8 cellular contexts compared by ENCODE assay signal in genomic region chr2:73069855-73070650, GRCh38. TPM values are rescaled to one million over a fixed set of nuclear protein-coding genes. Genes with fewer than 3 reads are reported as not detected.
DNase-seq lines count a peak whose midpoint lies in the region; TF ChIP-seq lines count a peak whose summit lies in the region.

No MANE protein-coding gene starts in this region.

- H3K4me3 ChIP-seq in SJSA1 (peak overlapping the region; percentile 73), esophagus squamous epithelium (peak overlapping the region; percentile 70 to 94 (median 92)), prostate gland (peak overlapping the region; percentile 80 to 82)

- TF ChIP-seq POLR2A in esophagus squamous epithelium (IDR thresholded peaks at IDR 0.05): no peak
- TF ChIP-seq POLR2A in prostate gland (IDR thresholded peaks at IDR 0.05): no peak

- WGBS in esophagus squamous epithelium, 2 donors: 10 to 23% methylated on average over 14 to 24 of the region's 30 CpGs
- 16% methylated on average over 30 of the region's 30 CpGs for WGBS in prostate gland

- DNase-seq in SKM-1 treated with dmso at 0.1 percent for 144 hours (lab: John Stamatoyannopoulos, UW; ENCODE audit: unreplicated experiment) (peak; percentile 4), SKM-1 (lab: John Stamatoyannopoulos, UW; ENCODE audit: unreplicated experiment) (no peak), SJSA1 (ENCODE audit: low read depth in 1 of 2, low spot score in 2 of 2) (peak in 1 of 2 experiments; percentile 18), esophagus squamous epithelium (lab: John Stamatoyannopoulos, UW) (no peak), prostate gland (ENCODE audit: low spot score) (no peak), SHP77 (lab: John Stamatoyannopoulos, UW) (no peak), T-helper 9 cell (no peak), activated gamma-delta T cell (lab: John Stamatoyannopoulos, UW) (no peak)

- no peaks in the 10 kb centered on the region for H3K27me3 ChIP-seq in SJSA1 (replicated peaks)
- no peaks in the 10 kb centered on the region for H3K27me3 ChIP-seq in esophagus squamous epithelium
- H3K27me3 ChIP-seq in prostate gland (replicated peaks; ENCODE audit: insufficient read depth): no peaks in the 10 kb centered on the region

- H3K36me3 ChIP-seq in SJSA1 (peaks cover 13% of the 10 kb centered on the region; the same call in 1 of the 2 replicates), esophagus squamous epithelium (peaks cover 0 to 15% (median 0%) of the 10 kb centered on the region in 3 donors), prostate gland (no peaks in the 10 kb centered on the region)

- H3K4me1 ChIP-seq in SJSA1 (replicated peaks): peaks cover 23% of the 10 kb centered on the region
- H3K4me1 ChIP-seq in esophagus squamous epithelium: peaks cover 15 to 52% (median 31%) of the 10 kb centered on the region in 3 donors
- H3K4me1 ChIP-seq in prostate gland (replicated peaks): peaks cover 2% of the 10 kb centered on the region

- TF ChIP-seq CTCF in esophagus squamous epithelium (IDR thresholded peaks at IDR 0.05): no peak
- no peak for TF ChIP-seq CTCF in prostate gland (IDR thresholded peaks at IDR 0.05)

- intact Hi-C loops in esophagus squamous epithelium (cut with DNase I): no loop called here
- intact Hi-C loops in prostate gland (cut with DNase I): loop anchor here (2.0 to 10.0 kb wide), 2 partner anchors 43 to 175 kb away; partner anchors contain the start of gene RAB11FIP5

- H3K27ac ChIP-seq in SJSA1 (peak overlapping the region; percentile 65), esophagus squamous epithelium (peak overlapping the region; percentile 86 to 97 (median 94)), prostate gland (peak overlapping the region; percentile 76 to 87)

- H3K9me3 ChIP-seq in SJSA1 (replicated peaks): no peaks in the 10 kb centered on the region
- no peaks in the 10 kb centered on the region for H3K9me3 ChIP-seq in esophagus squamous epithelium
- H3K9me3 ChIP-seq in prostate gland: no peaks in the 10 kb centered on the region

RNA-seq across cellular contexts. Expression of gene SFXN5, which starts 1.5 kb away (rescaled TPM):
- 8.2 and 13.3 TPM in 2 replicates for total RNA-seq in SJSA1 (2014; rRNA removed; shearing (Covaris generic))
- total RNA-seq in esophagus squamous epithelium (10 to 100 TPM in 3 of 4 donors, 1 to 10 TPM in 1; 4.2 to 16.4 (median 12.7) TPM), prostate gland (10 to 100 TPM; 12.8 to 23.2 TPM)

RNA-seq across cellular contexts. Expression of gene RAB11FIP5, which starts 42.7 kb away (rescaled TPM):
- total RNA-seq in SJSA1 (2014; rRNA removed; shearing (Covaris generic)): 15.5 and 23.0 TPM in 2 replicates
- total RNA-seq in esophagus squamous epithelium (10 to 100 TPM; 12.2 to 19.6 (median 16.6) TPM), prostate gland (10 to 100 TPM; 24.1 to 47.7 TPM)
